13 cellular contexts compared by ENCODE assay signal in genomic region chr5:113213551-113213971, GRCh38.
DNase-seq lines count a peak whose midpoint lies in the region; ATAC-seq and TF ChIP-seq lines count a peak whose summit lies in the region.
"Had no signal": no experiment of that assay in that cellular context is flagged by ENCODE, and none has a peak within 500 bp of the region (broad histone marks: within the 10 kb centered on the region; RNA-seq: fewer than 3 reads in every experiment).

No MANE protein-coding gene starts in this region.

- peak; percentile 61 for ATAC-seq in GM21423 (IDR thresholded peaks at IDR 0.05; ENCODE audit: unreplicated experiment)

- peaks cover 35% of the 10 kb centered on the region for H3K4me1 Mint-ChIP-seq in endodermal cell
- H3K4me1 Mint-ChIP-seq: natural killer cell had no signal

- H3K27ac Mint-ChIP-seq in endodermal cell = no peak overlapping the region
- H3K27ac Mint-ChIP-seq: activated naive CD8-positive, alpha-beta T cell; dendritic cell treated with granulocyte-macrophage colony-stimulating factor and Interleukin-4, amounts not matched to agents 40 ng/mL and 50 ng/mL, for 4 days; natural killer cell had no signal

- WGBS in endodermal cell (ENCODE audit: insufficient coverage in 1 of 2, insufficient read length in 1 of 2), 2 experiments = 36 to 46% methylated on average over 5 to 6 of the region's 6 CpGs

- H3K4me3 ChIP-seq in endodermal cell (ENCODE audit: low read length) = no peak overlapping the region

- peaks cover 9% of the 10 kb centered on the region for H3K36me3 ChIP-seq in endodermal cell (ENCODE audit: control insufficient read depth, insufficient read depth, low read length)

- no peak overlapping the region for H3K9ac ChIP-seq in endodermal cell (ENCODE audit: extremely low read depth, low read length, poor library complexity, severe bottlenecking)

- H3K27me3 Mint-ChIP-seq in endodermal cell (ENCODE audit: insufficient read depth) = no peaks in the 10 kb centered on the region
- H3K27me3 Mint-ChIP-seq: activated naive CD8-positive, alpha-beta T cell; dendritic cell treated with granulocyte-macrophage colony-stimulating factor and Interleukin-4, amounts not matched to agents 40 ng/mL and 50 ng/mL, for 4 days had no signal

- H3K9me3 Mint-ChIP-seq in endodermal cell = no peaks in the 10 kb centered on the region
- H3K9me3 Mint-ChIP-seq: dendritic cell treated with granulocyte-macrophage colony-stimulating factor and Interleukin-4, amounts not matched to agents 40 ng/mL and 50 ng/mL, for 4 days; natural killer cell had no signal

- peaks cover 25% of the 10 kb centered on the region for H3K4me1 ChIP-seq in endodermal cell (ENCODE audit: control insufficient read depth, insufficient read depth, low read length)

- TF ChIP-seq CTCF in endodermal cell (conservative IDR thresholded peaks at IDR 0.05) = no peak

- H3K27ac ChIP-seq in endodermal cell (ENCODE audit: low read depth, low read length) = peak overlapping the region; percentile 62

- no peaks in the 10 kb centered on the region for H3K9me3 ChIP-seq in endodermal cell (ENCODE audit: control insufficient read depth, low read length)

- H3K36me3 Mint-ChIP-seq in endodermal cell (ENCODE audit: low read depth) = no peaks in the 10 kb centered on the region
- H3K36me3 Mint-ChIP-seq: activated naive CD8-positive, alpha-beta T cell; natural killer cell had no signal

- DNase-seq in GDM1 (lab: John Stamatoyannopoulos, UW) (peak; percentile 4), Kasumi-1 (lab: John Stamatoyannopoulos, UW) (peak; percentile 59 to 73), endodermal cell (peak; percentile 46), AG08395 (ENCODE audit: low spot score) (no peak), epidermal melanocyte (ENCODE audit: insufficient read length, low spot score) (no peak), NK-92 (lab: John Stamatoyannopoulos, UW; ENCODE audit: unreplicated experiment) (no peak), A172 (ENCODE audit: low spot score) (no peak)
- DNase-seq: activated CD4-positive, alpha-beta T cell treated with anti-CD3 and anti-CD28 coated beads, Interleukin-2, amount 50 U/mL, for 48 hours; kidney glomerular epithelial cell; natural killer cell had no signal

- no peaks in the 10 kb centered on the region for H3K27me3 ChIP-seq in endodermal cell (ENCODE audit: control insufficient read depth, insufficient read depth, low read length, poor library complexity, severe bottlenecking)

- H3K4me3 Mint-ChIP-seq in endodermal cell = no peak overlapping the region
- H3K4me3 Mint-ChIP-seq: activated naive CD8-positive, alpha-beta T cell; dendritic cell treated with granulocyte-macrophage colony-stimulating factor and Interleukin-4, amounts not matched to agents 40 ng/mL and 50 ng/mL, for 4 days; natural killer cell had no signal

Comparison
In these comparisons a context has a peak if more than half of its experiments do, and no peak if none do; other contexts are left out.
1. DNase-seq: peak in GDM1 (single experiment), Kasumi-1 (2 of 2) and endodermal cell (single experiment); none in AG08395 (single experiment), epidermal melanocyte (single experiment), NK-92 (single experiment) and A172 (single experiment).